1 cellular context compared by ENCODE assay signal in genomic region chr18:21509062-21509461, GRCh38.
TF ChIP-seq lines count a peak whose summit lies in the region.

No MANE protein-coding gene starts in this region.

TF ChIP-seq in H1, 55 proteins besides CTCF, POLR2A, EP300 and RAD21:
- TF ChIP-seq CEBPB (IDR thresholded peaks at IDR 0.05; ENCODE audit: low read depth, low read length) = no peak
- TF ChIP-seq SP4 (IDR thresholded peaks at IDR 0.05; ENCODE audit: low read length) = no peak
- no peak for TF ChIP-seq E2F6 (IDR thresholded peaks at IDR 0.05)
- no peak for TF ChIP-seq ATF3 (IDR thresholded peaks at IDR 0.05; ENCODE audit: insufficient read depth, low read depth, low read length)
- TF ChIP-seq CBX5 (IDR thresholded peaks at IDR 0.05; ENCODE audit: low read depth, low read length) = no peak
- TF ChIP-seq SIN3A (conservative IDR thresholded peaks at IDR 0.05 in 1 of 2, IDR thresholded peaks at IDR 0.05 in 1 of 2; ENCODE audit: low read depth in 1 of 2, low read length in 2 of 2) = no peak
